13 cellular contexts compared by ENCODE assay signal in the genomic region with DNA sequence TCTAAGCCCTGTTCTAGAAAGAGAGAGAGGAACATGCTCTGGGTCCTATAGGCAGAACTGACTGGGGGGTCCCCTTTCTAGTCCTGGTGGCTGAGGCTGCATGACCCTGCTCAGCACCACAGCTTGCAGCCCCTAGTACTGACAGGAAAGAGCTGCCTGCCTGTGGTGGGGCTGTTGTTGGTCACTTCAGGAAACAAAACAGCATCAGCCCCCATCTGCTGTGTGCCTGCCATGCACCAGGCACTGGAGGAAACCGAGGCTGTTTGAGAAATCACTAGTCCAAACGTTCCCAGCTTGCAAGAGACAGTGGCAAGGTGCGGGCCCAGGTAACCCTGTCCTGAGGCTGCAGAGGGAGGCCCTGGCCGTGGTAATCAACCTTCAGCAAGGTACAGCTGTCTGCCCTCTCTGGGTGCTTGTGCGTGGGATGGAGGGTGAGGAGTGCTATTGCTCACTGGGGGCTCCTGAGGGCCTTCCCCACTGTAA.
DNase-seq lines count a peak whose midpoint lies in the region; ATAC-seq lines count a peak whose summit lies in the region.
"Had no signal": no experiment of that assay in that cellular context is flagged by ENCODE, and none has a peak within 500 bp of the region (broad histone marks: within the 10 kb centered on the region; RNA-seq: fewer than 3 reads in every experiment).

No MANE protein-coding gene starts in this region.

- peak; percentile 55 for ATAC-seq in GM18861 (IDR thresholded peaks at IDR 0.05; ENCODE audit: unreplicated experiment)
- ATAC-seq in GM21423 (IDR thresholded peaks at IDR 0.05; ENCODE audit: unreplicated experiment), result peak; percentile 66
- ATAC-seq in HG03342 (IDR thresholded peaks at IDR 0.05; ENCODE audit: unreplicated experiment), result peak; percentile 69
- peak; percentile 9 for ATAC-seq in memory B cell (ENCODE audit: low read depth)

- no peaks in the 10 kb centered on the region for H3K27me3 Mint-ChIP-seq in memory B cell

- DNase-seq in memory B cell (ENCODE audit: low spot score in 2 of 2) (no peak), iPS-NIHi11 (ENCODE audit: low spot score) (no peak), medulla oblongata (ENCODE audit: extremely low spot score) (no peak), SHP77 treated with DMSO at 0.1 percent for 48 hours (lab: John Stamatoyannopoulos, UW) (no peak)
- no peak for DNase-seq in activated CD4-positive, alpha-beta T cell treated with anti-CD3 and anti-CD28 coated beads for 48 hours
- DNase-seq: DMS79, GM23248, OCI-M1, tibial artery had no signal

- peaks cover 12% of the 10 kb centered on the region for H3K36me3 Mint-ChIP-seq in memory B cell

- peaks cover 50% of the 10 kb centered on the region for H3K4me1 Mint-ChIP-seq in memory B cell

- no peaks in the 10 kb centered on the region for H3K9me3 Mint-ChIP-seq in memory B cell

- H3K27ac Mint-ChIP-seq in memory B cell, result no peak overlapping the region
- H3K27ac Mint-ChIP-seq: nephron had no signal

- H3K4me3 Mint-ChIP-seq in memory B cell, result no peak overlapping the region
- H3K4me3 Mint-ChIP-seq: nephron had no signal

Comparison
In these comparisons a context has a peak if more than half of its experiments do, and no peak if none do; other contexts are left out.
1. ATAC-seq: peak in every context shown above with its lines; median percentile 69 in HG03342; 66 in GM21423; 55 in GM18861; 9 in memory B cell.